In the genomic region with DNA sequence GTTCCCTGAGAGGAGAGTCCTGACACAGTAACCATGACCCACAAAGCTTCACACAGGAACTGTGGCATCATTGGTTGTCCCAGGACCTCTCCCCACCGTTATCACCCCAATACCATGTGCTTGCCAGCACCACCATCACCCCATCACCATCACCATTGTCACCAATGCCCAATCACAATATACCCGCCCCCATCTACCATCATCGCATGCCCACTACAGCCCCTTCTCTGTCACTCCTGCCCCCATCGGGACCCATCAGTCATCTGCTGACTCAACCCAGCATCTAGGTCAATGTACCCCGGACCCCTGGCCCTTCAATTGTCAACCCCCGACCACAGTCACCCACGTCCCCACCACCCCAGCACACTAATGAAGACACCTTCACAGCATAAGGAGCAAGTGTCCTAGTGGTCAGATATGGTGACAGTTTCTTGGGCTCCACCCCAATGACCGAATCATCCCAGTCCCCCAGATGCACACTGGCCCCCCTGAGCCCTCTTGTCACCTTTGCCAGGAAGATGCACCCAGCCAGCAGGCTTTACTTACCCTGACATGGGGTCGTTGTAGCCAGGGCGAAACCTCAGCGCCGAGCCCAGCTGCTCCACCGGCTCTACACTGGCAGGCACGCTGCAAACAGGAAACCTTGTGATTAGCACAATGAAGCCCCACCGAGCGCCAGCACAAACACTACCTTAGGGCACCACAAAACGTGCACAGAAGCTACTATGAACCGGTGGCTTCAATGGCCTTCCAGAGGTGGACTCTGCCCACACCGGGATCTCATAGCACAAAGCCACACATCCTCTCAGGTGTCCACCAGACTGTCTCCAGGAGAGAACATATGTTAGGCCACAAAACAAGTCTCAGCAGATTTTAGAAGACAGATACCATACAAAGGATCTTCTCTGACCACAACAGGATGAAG, we compare ENCODE assay signal across 8 cellular contexts. TPM values are rescaled to one million over a fixed set of nuclear protein-coding genes. Genes with fewer than 3 reads are reported as not detected.
DNase-seq lines count a peak whose midpoint lies in the region; ATAC-seq and TF ChIP-seq lines count a peak whose summit lies in the region.
"Had no signal": no experiment of that assay in that cellular context is flagged by ENCODE, and none has a peak within 500 bp of the region (broad histone marks: within the 10 kb centered on the region; RNA-seq: fewer than 3 reads in every experiment).

No MANE protein-coding gene starts in this region.

- no peaks in the 10 kb centered on the region for H3K9me3 Mint-ChIP-seq in H9
- H3K9me3 Mint-ChIP-seq in stimulated activated effector memory CD8-positive, alpha-beta T cell treated with anti-CD3 and anti-CD28 coated beads, Interleukin-12 subunit alpha, Interleukin-12 subunit beta, amount 100 ng/mL, for 72 hours: no peaks in the 10 kb centered on the region

- no peaks in the 10 kb centered on the region for H3K23me2 ChIP-seq in H9 (ENCODE audit: insufficient read length, low read depth, low read length, poor library complexity, severe bottlenecking)

- H3K27ac ChIP-seq in H9 (ENCODE audit: insufficient read length, low read depth, low read length) (no peak overlapping the region), coronary artery (peak overlapping the region in 1 of 2 donors; percentile 10)

- no peak overlapping the region for H3T11ph ChIP-seq in H9 (ENCODE audit: low read length)

- H2AK5ac ChIP-seq in H9 (ENCODE audit: insufficient read length, low read length): no peak overlapping the region

- no peaks in the 10 kb centered on the region for H3K27me3 ChIP-seq in H9 (ENCODE audit: insufficient read depth, low read length)

- H3K14ac ChIP-seq in H9 (ENCODE audit: insufficient read depth, low read length): no peak overlapping the region

- H3K36me3 Mint-ChIP-seq in H9 (ENCODE audit: insufficient read depth in 1 of 3, low read depth in 3 of 3): peaks cover 3 to 6% (median 5%) of the 10 kb centered on the region in 3 experiments; a peak in 6 of 7 replicates
- peaks cover 20% of the 10 kb centered on the region for H3K36me3 Mint-ChIP-seq in stimulated activated effector memory CD8-positive, alpha-beta T cell treated with anti-CD3 and anti-CD28 coated beads, Interleukin-12 subunit alpha, Interleukin-12 subunit beta, amount 100 ng/mL, for 72 hours

- peak; percentile 83 for ATAC-seq in stimulated activated effector memory CD8-positive, alpha-beta T cell treated with anti-CD3 and anti-CD28 coated beads, Interleukin-12 subunit alpha, Interleukin-12 subunit beta, amount 100 ng/mL, for 72 hours
- ATAC-seq in HG03159 (IDR thresholded peaks at IDR 0.05; ENCODE audit: unreplicated experiment): no peak
- ATAC-seq: Panc1 had no signal

- H3K4me1 ChIP-seq in H9 (ENCODE audit: insufficient read depth, low read length): peaks cover 3% of the 10 kb centered on the region; the same call in 1 of the 2 replicates

- TF ChIP-seq CTCF in H9 (conservative IDR thresholded peaks at IDR 0.05) (no peak), coronary artery (IDR thresholded peaks at IDR 0.05) (no peak)

- no peaks in the 10 kb centered on the region for H3K27me3 Mint-ChIP-seq in H9 (ENCODE audit: low read depth)

- no peak overlapping the region for H3K4ac ChIP-seq in H9 (ENCODE audit: low read depth, low read length)

- no peak for DNase-seq in H9
- DNase-seq in T-helper 22 cell (ENCODE audit: low read depth): peak; percentile 52
- DNase-seq in dermis blood vessel endothelial cell: peak; percentile 41
- DNase-seq in stimulated activated effector memory CD8-positive, alpha-beta T cell treated with anti-CD3 and anti-CD28 coated beads, Interleukin-12 subunit alpha, Interleukin-12 subunit beta, amount 100 ng/mL, for 72 hours (ENCODE audit: low spot score in 2 of 2): peak in 1 of 2 donors; percentile 81
- DNase-seq in NCI-H82 (lab: John Stamatoyannopoulos, UW): no peak
- DNase-seq in coronary artery (ENCODE audit: low spot score): no peak

- H2BK15ac ChIP-seq in H9 (ENCODE audit: low read depth, low read length): no peak overlapping the region

- no peak overlapping the region for H3K4me2 ChIP-seq in H9 (ENCODE audit: insufficient read depth, insufficient read length, low read length)

- no peak overlapping the region for H3K4me3 Mint-ChIP-seq in H9
- H3K4me3 Mint-ChIP-seq in stimulated activated effector memory CD8-positive, alpha-beta T cell treated with anti-CD3 and anti-CD28 coated beads, Interleukin-12 subunit alpha, Interleukin-12 subunit beta, amount 100 ng/mL, for 72 hours: peak overlapping the region; percentile 77

- no peak overlapping the region for H4K91ac ChIP-seq in H9 (ENCODE audit: insufficient read length, low read depth, low read length)

- peaks cover 34 to 35% of the 10 kb centered on the region in 2 experiments for H3K4me1 Mint-ChIP-seq in H9
- H3K4me1 Mint-ChIP-seq in stimulated activated effector memory CD8-positive, alpha-beta T cell treated with anti-CD3 and anti-CD28 coated beads, Interleukin-12 subunit alpha, Interleukin-12 subunit beta, amount 100 ng/mL, for 72 hours: peaks cover 38% of the 10 kb centered on the region

- H3K23ac ChIP-seq in H9 (ENCODE audit: insufficient read length, low read depth, low read length): no peak overlapping the region

- no peaks in the 10 kb centered on the region for H4K20me1 ChIP-seq in H9 (ENCODE audit: control insufficient read depth, insufficient read depth, insufficient read length)

- no peaks in the 10 kb centered on the region for H3K79me2 ChIP-seq in H9 (ENCODE audit: insufficient read depth, low read length)

- no peak overlapping the region for H2BK12ac ChIP-seq in H9 (ENCODE audit: insufficient read length, low read depth, low read length)

- no peak overlapping the region for H2BK120ac ChIP-seq in H9 (ENCODE audit: low read depth, low read length, poor library complexity, severe bottlenecking)

- H3K9me3 ChIP-seq in H9 (ENCODE audit: control insufficient read depth, low read depth, low read length): no peaks in the 10 kb centered on the region

- WGBS in H9 (ENCODE audit: extremely low coverage, insufficient read length, low lambda C conversion rate): no CpG with 5 or more reads among the region's 19 CpGs

- no peaks in the 10 kb centered on the region for H3K79me1 ChIP-seq in H9 (ENCODE audit: insufficient read depth, low read depth, low read length, poor library complexity, severe bottlenecking)

- H2AFZ ChIP-seq in H9 (ENCODE audit: low read length): no peak overlapping the region

- H2BK20ac ChIP-seq in H9 (ENCODE audit: low read depth, low read length, poor library complexity, severe bottlenecking): no peak overlapping the region

- no peak overlapping the region for H3K9ac ChIP-seq in H9 (ENCODE audit: extremely low read depth, insufficient read length, low read length)

- no peak overlapping the region for H2BK5ac ChIP-seq in H9 (ENCODE audit: insufficient read length, low read length)

- H3K56ac ChIP-seq in H9 (ENCODE audit: insufficient read length, low read depth, low read length): no peak overlapping the region

- no peak overlapping the region for H3K4me3 ChIP-seq in coronary artery

- H3K27ac Mint-ChIP-seq in H9: peak overlapping the region; percentile 78 to 84 (median 81); a peak in 6 of 7 replicates
- peak overlapping the region; percentile 97 for H3K27ac Mint-ChIP-seq in stimulated activated effector memory CD8-positive, alpha-beta T cell treated with anti-CD3 and anti-CD28 coated beads, Interleukin-12 subunit alpha, Interleukin-12 subunit beta, amount 100 ng/mL, for 72 hours

- H3K18ac ChIP-seq in H9 (ENCODE audit: insufficient read length, low read depth, low read length): no peak overlapping the region

- H4K5ac ChIP-seq in H9 (ENCODE audit: insufficient read length, low read depth, low read length): no peak overlapping the region

- H4K8ac ChIP-seq in H9 (replicated peaks; ENCODE audit: insufficient read length, low read depth, low read length): no peak overlapping the region

RNA-seq across cellular contexts. Expression of a gene that starts 25.1 kb away (rescaled TPM):
- 171 and 174 TPM in 2 replicates for total RNA-seq in H9 (2021)
- total RNA-seq in dermis blood vessel endothelial cell: 95.5 and 133 TPM in 2 replicates

RNA-seq across cellular contexts. Expression of a gene that starts 32.4 kb away (rescaled TPM):
- total RNA-seq in H9 (2021) (16.3 and 17.5 TPM in 2 replicates), dermis blood vessel endothelial cell (8.2 TPM in 2 replicates)

RNA-seq across cellular contexts. Expression of a gene that starts 38.8 kb away (rescaled TPM):
- total RNA-seq in H9 (2021) (305 and 309 TPM in 2 replicates), dermis blood vessel endothelial cell (223 and 272 TPM in 2 replicates)

RNA-seq across cellular contexts. Expression of a gene that starts 39.0 kb away (rescaled TPM):
- total RNA-seq in H9 (2021) (20.0 and 22.0 TPM in 2 replicates), dermis blood vessel endothelial cell (16.4 and 18.0 TPM in 2 replicates)

RNA-seq across cellular contexts. Expression of a gene that starts 49.0 kb away (rescaled TPM):
- total RNA-seq in H9 (2021): 175 and 184 TPM in 2 replicates
- 16.8 and 23.7 TPM in 2 replicates for total RNA-seq in dermis blood vessel endothelial cell

Comparison
In these comparisons a context has a peak if more than half of its experiments do, and no peak if none do; other contexts are left out.
1. DNase-seq: peak in T-helper 22 cell (single experiment) and dermis blood vessel endothelial cell (single experiment); none in H9 (single experiment), NCI-H82 (single experiment) and coronary artery (single experiment).